Comparison of ENCODE assay signal across 8 cellular contexts in the genomic region with DNA sequence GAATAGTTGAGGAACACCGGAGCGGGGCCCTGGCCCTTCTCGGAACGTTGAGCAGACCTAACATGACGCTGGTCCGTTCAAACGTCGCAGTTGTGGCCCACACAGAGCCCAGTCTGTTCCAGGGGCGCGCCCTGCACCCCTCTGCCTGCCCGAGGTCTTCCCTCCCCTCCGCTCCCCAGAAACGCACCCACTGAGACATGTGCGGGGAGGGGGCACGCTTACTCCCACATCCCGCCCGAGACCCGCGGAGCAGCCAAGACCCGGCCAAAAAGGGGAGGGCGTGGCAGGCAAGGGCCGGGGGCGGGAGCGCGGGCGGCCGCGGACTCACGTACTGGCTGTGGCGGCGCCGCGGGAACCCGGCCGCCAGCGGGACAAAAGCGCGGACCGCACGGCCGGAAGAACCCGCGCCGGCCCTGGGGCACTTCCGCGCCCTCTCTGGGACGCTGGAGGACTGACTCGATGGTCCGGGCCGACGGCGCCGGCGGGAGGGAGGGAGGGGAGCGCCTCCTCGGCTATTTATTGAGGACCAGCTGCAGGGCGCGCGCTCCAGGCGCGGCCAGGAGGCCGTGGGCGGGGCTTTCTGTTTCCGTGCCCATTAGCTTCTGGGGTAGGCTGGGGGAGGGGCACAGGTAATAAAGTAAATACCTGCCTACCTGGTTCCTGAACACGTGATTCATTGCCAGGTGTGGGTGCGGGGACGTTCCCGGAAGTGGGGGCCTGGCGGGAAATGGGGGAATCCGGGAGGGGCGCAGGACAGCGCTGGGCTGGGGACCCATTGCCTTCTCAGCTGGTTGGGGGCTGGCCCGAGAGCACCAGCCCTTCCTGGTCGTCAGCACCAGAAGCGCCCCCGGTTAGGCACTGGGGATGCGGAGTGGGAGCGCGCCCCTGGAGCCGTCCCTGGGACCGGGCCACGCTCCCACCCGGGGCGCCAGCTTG. TPM values are rescaled to one million over a fixed set of nuclear protein-coding genes. Genes with fewer than 3 reads are reported as not detected.
DNase-seq lines count a peak whose midpoint lies in the region; ATAC-seq and TF ChIP-seq lines count a peak whose summit lies in the region.

A gene (minus strand): TSS at position 390 of the 936 bp plus-strand sequence. CDS start 57 bp downstream, at position 333.

- H3K4me3 ChIP-seq in MM.1S (ENCODE audit: low read length) (peak within 1 kb of the TSS; percentile 99), neuron (ENCODE audit: low read length) (peak within 1 kb of the TSS; percentile 61)

- no peaks in the 10 kb centered on the region for H4K20me1 ChIP-seq in MM.1S (ENCODE audit: insufficient read depth, low read length)

- DNase-seq in GDM1 (lab: John Stamatoyannopoulos, UW) (peak; percentile 90), HCEC 1CT (peak; percentile 88), MM.1S (peak; percentile 96), SIG-M5 treated with dmso at 0.1 percent for 504 hours (lab: John Stamatoyannopoulos, UW; ENCODE audit: unreplicated experiment) (peak; percentile 91), activated gamma-delta T cell treated with Interleukin-2 at 50 U/mL for 16 hours (peak; percentile 88), foreskin keratinocyte (peak; percentile 82 to 87), stromal cell of bone marrow (ENCODE audit: low read depth) (peak; percentile 80)

- no peaks in the 10 kb centered on the region for H3K27me3 ChIP-seq in MM.1S (replicated peaks; ENCODE audit: insufficient read depth, low read length)
- H3K27me3 ChIP-seq in foreskin keratinocyte, result no peaks in the 10 kb centered on the region
- no peaks in the 10 kb centered on the region for H3K27me3 ChIP-seq in neuron (ENCODE audit: insufficient read depth, low read length)

- no peak for TF ChIP-seq CTCF in MM.1S (IDR thresholded peaks at IDR 0.05; ENCODE audit: low read length)
- no peak for TF ChIP-seq CTCF in foreskin keratinocyte (conservative IDR thresholded peaks at IDR 0.05)

- H3K27ac ChIP-seq in MM.1S (ENCODE audit: low read length) (peak within 1 kb of the TSS; percentile 97), foreskin keratinocyte (peak within 1 kb of the TSS; percentile 74)

- peak within 1 kb of the TSS; percentile 97 for H3K9ac ChIP-seq in MM.1S (ENCODE audit: low read length)

- peak within 1 kb of the TSS; percentile 96 for H2AFZ ChIP-seq in MM.1S (ENCODE audit: low read length)
- peak within 1 kb of the TSS; percentile 96 for H2AFZ ChIP-seq in neuron (ENCODE audit: low read depth, low read length)

- peaks cover 20% of the 10 kb centered on the region for H3K79me2 ChIP-seq in MM.1S (ENCODE audit: low read length)

- no peaks in the 10 kb centered on the region for H3K9me2 ChIP-seq in MM.1S (replicated peaks; ENCODE audit: insufficient read depth, low read length)

- H3K4me1 ChIP-seq in MM.1S (ENCODE audit: low read length), result peaks cover 6% of the 10 kb centered on the region
- H3K4me1 ChIP-seq in foreskin keratinocyte, result peaks cover 5% of the 10 kb centered on the region
- peaks cover 13% of the 10 kb centered on the region for H3K4me1 ChIP-seq in neuron (ENCODE audit: insufficient read depth, low read length)

- ATAC-seq in foreskin keratinocyte, result peak; percentile 85

- H3K36me3 ChIP-seq in MM.1S (replicated peaks; ENCODE audit: insufficient read depth, low read length) (no peaks in the 10 kb centered on the region), neuron (ENCODE audit: insufficient read depth, low read length) (peaks cover 13% of the 10 kb centered on the region)

- H3K4me2 ChIP-seq in MM.1S (ENCODE audit: low read depth, low read length), result peak within 1 kb of the TSS; percentile 85

- peaks cover 22% of the 10 kb centered on the region for H3F3A ChIP-seq in MM.1S (ENCODE audit: insufficient read depth, low read length)

- H3K9me3 ChIP-seq in MM.1S (replicated peaks; ENCODE audit: insufficient read depth, low read length) (no peaks in the 10 kb centered on the region), neuron (ENCODE audit: low read length) (no peaks in the 10 kb centered on the region)

RNA-seq across cellular contexts. Expression of the gene that starts here (rescaled TPM):
- 16.0 and 18.3 TPM in 2 replicates for total RNA-seq in foreskin keratinocyte
- 7.6 and 9.2 TPM in 2 replicates for polyA plus RNA-seq in foreskin keratinocyte

Comparison
In these comparisons a context has a peak if more than half of its experiments do, and no peak if none do; other contexts are left out.
1. Peak in every context shown above with its lines: DNase-seq, ATAC-seq, H3K4me3 ChIP-seq and H3K27ac ChIP-seq.